ENCODE assay signal across 9 cellular contexts in the genomic region with DNA sequence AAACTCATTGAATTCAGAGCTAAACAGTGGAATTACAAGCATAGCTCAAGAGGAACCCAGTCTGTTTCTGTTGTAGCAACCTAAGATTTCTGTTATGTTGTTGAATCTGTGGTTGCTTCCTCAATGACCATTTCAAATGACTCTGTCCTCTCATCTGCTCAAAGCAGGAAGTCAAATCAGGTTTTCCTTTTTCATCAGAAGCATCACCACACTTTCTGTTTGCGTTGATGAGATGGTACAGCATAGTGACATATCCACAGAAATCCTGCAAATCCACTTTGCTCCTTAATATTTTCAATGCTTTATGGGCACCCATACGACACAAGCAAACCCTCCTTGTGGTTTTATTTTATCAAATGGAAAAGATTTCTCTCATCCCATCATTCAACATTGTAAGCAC. TPM values are rescaled to one million over a fixed set of nuclear protein-coding genes. Genes with fewer than 3 reads are reported as not detected.
DNase-seq lines count a peak whose midpoint lies in the region; ATAC-seq, FAIRE-seq and TF ChIP-seq lines count a peak whose summit lies in the region.
"Had no signal": no experiment of that assay in that cellular context is flagged by ENCODE, and none has a peak within 500 bp of the region (broad histone marks: within the 10 kb centered on the region; RNA-seq: fewer than 3 reads in every experiment).

No MANE protein-coding gene starts in this region.

- intact Hi-C loops in mucosa of descending colon (cut with DNase I, micrococcal nuclease): no loop called here

- TF ChIP-seq CTCF in mucosa of descending colon (IDR thresholded peaks at IDR 0.05): no peak

- peaks cover 4% of the 10 kb centered on the region for H3K4me1 ChIP-seq in mucosa of descending colon (ENCODE audit: low read depth)

- H3K36me3 Mint-ChIP-seq in T-helper 17 cell (ENCODE audit: low read depth): no peaks in the 10 kb centered on the region

- ATAC-seq in HG03060 (IDR thresholded peaks at IDR 0.05; ENCODE audit: low read depth, unreplicated experiment) (peak; percentile 38), T-helper 17 cell (peak; percentile 76), mucosa of descending colon (peak; percentile 66)

- H3K9me3 ChIP-seq in T-helper 17 cell (ENCODE audit: control insufficient read depth, low read length, poor library complexity, severe bottlenecking) (no peaks in the 10 kb centered on the region), mucosa of descending colon (no peaks in the 10 kb centered on the region)

- peak; percentile 94 for FAIRE-seq in GM12892 (lab: Jason Lieb, UNC)

- no peaks in the 10 kb centered on the region for H3K36me3 ChIP-seq in mucosa of descending colon (ENCODE audit: low read depth)

- TF ChIP-seq POLR2A in GM12892 (IDR thresholded peaks at IDR 0.05; ENCODE audit: low read depth, low read length): no peak

- H3K27me3 Mint-ChIP-seq in T-helper 17 cell: no peaks in the 10 kb centered on the region

- H3K4me3 Mint-ChIP-seq in T-helper 17 cell: peak overlapping the region; percentile 86
- H3K4me3 Mint-ChIP-seq: H9 had no signal

- no peak overlapping the region for H3K4me3 ChIP-seq in mucosa of descending colon

- DNase-seq in GM12892 (ENCODE audit: insufficient read length) (no peak), T-helper 17 cell (no peak), mucosa of descending colon (no peak), NCI-H2196 treated with DMSO at 0.1 percent for 48 hours (lab: John Stamatoyannopoulos, UW; ENCODE audit: unreplicated experiment) (no peak), NCI-H2171 (lab: John Stamatoyannopoulos, UW) (no peak), RPMI8226 (no peak), DMS79 (lab: John Stamatoyannopoulos, UW) (no peak)
- DNase-seq: H9 had no signal

- H3K27ac Mint-ChIP-seq in T-helper 17 cell: peak overlapping the region; percentile 98
- H3K27ac Mint-ChIP-seq: H9 had no signal

- peaks cover 48% of the 10 kb centered on the region for H3K4me1 Mint-ChIP-seq in T-helper 17 cell

RNA-seq across cellular contexts. Expression of a gene that starts 12.6 kb away (rescaled TPM):
- polyA plus RNA-seq in GM12892 (2012; ENCODE audit: missing spikeins): 83.0 TPM
- total RNA-seq in T-helper 17 cell: 100 to 1,000 TPM; 701 to 919 TPM
- total RNA-seq in mucosa of descending colon: 10 to 100 TPM; 36.4 to 61.3 (median 39.9) TPM

RNA-seq across cellular contexts. Expression of a gene that starts 13.6 kb away (rescaled TPM):
- polyA plus RNA-seq in GM12892 (2012; ENCODE audit: missing spikeins): 0.74 TPM
- 1 to 10 TPM; 5.5 to 6.0 TPM for total RNA-seq in T-helper 17 cell
- total RNA-seq in mucosa of descending colon: 1 to 10 TPM in 2 of 3 donors, under 1 TPM in 1; 0.90 to 2.8 (median 2.2) TPM

RNA-seq across cellular contexts. Expression of a gene that starts 44.4 kb away (rescaled TPM):
- 0.28 TPM for polyA plus RNA-seq in GM12892 (2012; ENCODE audit: missing spikeins)
- total RNA-seq in T-helper 17 cell: under 1 TPM in 1 of 2 donors, not detected in 1; 0.40 TPM
- not detected for total RNA-seq in mucosa of descending colon
- total RNA-seq: H9 had no signal

Comparison
In these comparisons a context has a peak if more than half of its experiments do, and no peak if none do; other contexts are left out.
1. RNA of a gene that starts 12.6 kb away (total RNA-seq): 701 to 919 TPM in T-helper 17 cell; 36.4 to 61.3 TPM in mucosa of descending colon; every median in the first group is over 10 times any median in the second.
2. Peak in every context shown above with its lines, with median percentiles within 50 percentile points of each other: ATAC-seq.